11 cellular contexts compared by ENCODE assay signal in the genomic region with DNA sequence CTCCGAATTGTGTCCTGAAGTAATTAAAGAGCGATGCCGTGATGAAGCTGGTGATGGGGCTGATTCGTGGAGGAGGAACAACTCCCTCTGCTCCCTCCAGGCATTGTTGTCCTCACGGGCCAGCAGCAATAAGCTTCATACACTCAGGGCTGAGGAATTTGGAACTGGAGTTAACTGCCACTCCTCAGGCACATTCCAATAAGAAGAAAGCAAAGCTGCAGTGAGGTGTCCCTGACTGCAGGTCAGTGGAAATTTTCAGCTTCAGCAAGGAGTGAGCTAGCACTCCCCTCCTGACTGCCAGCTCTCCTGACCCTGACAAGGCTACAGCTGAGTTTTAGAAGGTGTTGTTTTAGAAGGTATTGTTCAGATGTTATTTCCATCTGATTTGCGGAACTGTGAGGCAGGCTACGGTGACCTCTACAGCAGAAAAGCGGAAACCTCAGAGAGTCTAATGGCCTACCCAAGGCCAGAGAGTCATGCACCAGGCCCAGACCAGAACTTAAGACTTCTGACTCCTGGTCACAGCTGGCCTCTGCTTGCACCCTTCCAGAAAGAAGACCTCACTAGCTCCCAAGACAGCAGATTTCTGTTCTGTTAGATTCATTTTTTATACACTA.
DNase-seq lines count a peak whose midpoint lies in the region; ATAC-seq and TF ChIP-seq lines count a peak whose summit lies in the region.
"Had no signal": no experiment of that assay in that cellular context is flagged by ENCODE, and none has a peak within 500 bp of the region (broad histone marks: within the 10 kb centered on the region; RNA-seq: fewer than 3 reads in every experiment).

No MANE protein-coding gene starts in this region.

- ATAC-seq in heart right ventricle (peak; percentile 43 to 83 (median 62)), HG02981 (IDR thresholded peaks at IDR 0.05; ENCODE audit: unreplicated experiment) (no peak), HG03139 (IDR thresholded peaks at IDR 0.05; ENCODE audit: unreplicated experiment) (no peak), HG02970 (IDR thresholded peaks at IDR 0.05; ENCODE audit: low FRiP score, unreplicated experiment) (no peak)

- H3K27me3 ChIP-seq in heart right ventricle: no peaks in the 10 kb centered on the region

- in situ Hi-C loops in G401 (cut with HindIII; ENCODE audit: low sequenced_read_pairs): no loop called here

- H3K4me1 ChIP-seq in heart right ventricle: peaks cover 3 to 48% (median 32%) of the 10 kb centered on the region in 9 donors

- H3K9me3 ChIP-seq in heart right ventricle: no peaks in the 10 kb centered on the region

- intact Hi-C loops in heart right ventricle (cut with DNase I): loop anchor here in 1 of 10 donors (10.0 kb wide), 1 partner anchor 88 kb away; no protein-coding TSS in a partner anchor

- H3K36me3 ChIP-seq in heart right ventricle: peaks cover 0 to 24% (median 0%) of the 10 kb centered on the region in 9 donors

- no peak overlapping the region for H3K4me3 ChIP-seq in heart right ventricle

- 50 to 51% methylated on average over 8 of the region's 8 CpGs for WGBS in heart right ventricle, 2 donors

- DNase-seq in G401 (ENCODE audit: low spot score) (peak; percentile 7), amniotic epithelial cell (ENCODE audit: low read depth) (peak; percentile 55), heart right ventricle (no peak), renal cortical epithelial cell (ENCODE audit: low read depth) (peak; percentile 99)
- no peak for DNase-seq in activated CD4-positive, CD25-positive, alpha-beta regulatory T cell treated with anti-CD3 and anti-CD28 coated beads, Interleukin-2, amount 50 U/mL, for 72 hours
- DNase-seq: activated CD4-positive, alpha-beta T cell treated with anti-CD3 and anti-CD28 coated beads, Interleukin-2, amount 10 ng/mL, durations not matched to agents 7 days and 5 days; KBM-7; stimulated activated naive CD4-positive, alpha-beta T cell had no signal

- H3K27ac ChIP-seq in heart right ventricle: peak overlapping the region; percentile 51 to 73 (median 62)

- TF ChIP-seq CTCF in heart right ventricle (IDR thresholded peaks at IDR 0.05): no peak

Comparison
In these comparisons a context has a peak if more than half of its experiments do, and no peak if none do; other contexts are left out.
1. DNase-seq: peak in G401 (single experiment), amniotic epithelial cell (single experiment) and renal cortical epithelial cell (single experiment); none in heart right ventricle (0 of 2) and activated CD4-positive, CD25-positive, alpha-beta regulatory T cell treated with anti-CD3 and anti-CD28 coated beads, Interleukin-2, amount 50 U/mL, for 72 hours (single experiment).
2. ATAC-seq: peak in heart right ventricle (8 of 8); none in HG02981 (single experiment), HG03139 (single experiment) and HG02970 (single experiment).